14 cellular contexts compared by ENCODE assay signal in the genomic region with DNA sequence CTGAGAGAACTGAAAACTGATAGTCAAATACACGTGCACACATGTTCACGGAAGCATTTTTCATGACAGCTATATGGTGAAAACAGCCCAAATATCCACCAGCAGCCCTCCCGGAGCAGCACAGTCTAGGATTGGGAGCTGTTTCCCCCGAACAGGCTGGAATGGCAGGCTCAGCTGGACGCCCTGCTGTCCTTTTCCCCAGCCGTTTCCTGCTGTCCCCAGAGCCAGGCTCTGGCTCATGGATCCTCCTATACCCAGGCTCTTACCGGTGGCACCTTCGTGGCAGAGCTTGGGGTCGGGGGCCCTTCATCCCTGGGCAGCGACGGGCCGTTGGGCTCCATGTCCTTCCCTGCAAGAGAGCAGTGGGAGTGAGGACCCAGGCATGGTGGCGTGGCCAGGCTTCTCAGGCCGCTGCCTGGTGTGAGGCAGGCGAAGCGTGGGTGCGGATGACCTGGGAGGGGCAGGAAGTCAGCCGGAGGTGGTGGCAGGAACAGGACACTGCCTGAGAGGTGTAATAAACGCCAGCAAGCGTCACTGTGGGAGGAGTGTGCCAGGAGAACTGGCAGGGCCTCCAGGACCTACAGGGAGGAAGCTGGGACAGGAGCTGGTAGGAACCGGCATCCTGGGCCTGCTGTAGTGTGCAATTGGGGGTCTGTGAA. TPM values are rescaled to one million over a fixed set of nuclear protein-coding genes. Genes with fewer than 3 reads are reported as not detected.
DNase-seq lines count a peak whose midpoint lies in the region; ATAC-seq and TF ChIP-seq lines count a peak whose summit lies in the region.
"Had no signal": no experiment of that assay in that cellular context is flagged by ENCODE, and none has a peak within 500 bp of the region (broad histone marks: within the 10 kb centered on the region; RNA-seq: fewer than 3 reads in every experiment).

No MANE protein-coding gene starts in this region.

- no peaks in the 10 kb centered on the region for H3K9me3 ChIP-seq in psoas muscle
- H3K9me3 ChIP-seq: BLaER1 had no signal

- WGBS in psoas muscle, 3 donors, result 76 to 79% (median 78%) methylated on average over 21 of the region's 21 CpGs

- H3K27me3 ChIP-seq in psoas muscle (ENCODE audit: insufficient read depth in 3 of 3, low read length in 2 of 3), result no peaks in the 10 kb centered on the region
- H3K27me3 ChIP-seq: BLaER1 had no signal

- H3K4me3 ChIP-seq in psoas muscle, result no peak overlapping the region
- H3K4me3 ChIP-seq: BLaER1, GM23338, PC-9 had no signal

- DNase-seq in DMS153 treated with DMSO at 0.1 percent for 48 hours (lab: John Stamatoyannopoulos, UW; ENCODE audit: unreplicated experiment), result peak; percentile 61
- DNase-seq in left ventricle myocardium superior, result peak; percentile 59
- DNase-seq in psoas muscle, result peak; percentile 52 to 69
- DNase-seq in NK-92 treated with Interleukin-12 subunit alpha and Interleukin-12 subunit beta, amount 100 ng/mL, for 24 hours (lab: John Stamatoyannopoulos, UW), result no peak
- no peak for DNase-seq in activated naive CD4-positive, alpha-beta T cell (lab: John Stamatoyannopoulos, UW)
- DNase-seq in GM10266 (ENCODE audit: extremely low spot score), result no peak
- DNase-seq: activated T-cell treated with anti-CD3 and anti-CD28 coated beads, Interleukin-2, amount 50 U/mL, for 48 hours; IMR-90; NCI-H2107; PC-9 had no signal

- TF ChIP-seq CTCF in VCaP (conservative IDR thresholded peaks at IDR 0.05), result no peak
- no peak for TF ChIP-seq CTCF in psoas muscle (IDR thresholded peaks at IDR 0.05)
- no peak for TF ChIP-seq CTCF in GM10266 (IDR thresholded peaks at IDR 0.05; ENCODE audit: control insufficient read depth, insufficient read depth, low read depth, missing control alignments)

- peak; percentile 4 for ATAC-seq in left ventricle myocardium superior
- ATAC-seq in psoas muscle, result peak in 3 of 4 donors; percentile 14 to 28 (median 22)
- no peak for ATAC-seq in GM19395 (IDR thresholded peaks at IDR 0.05; ENCODE audit: unreplicated experiment)
- ATAC-seq: GM23338 had no signal

- intact Hi-C loops in left ventricle myocardium superior (cut with micrococcal nuclease) (no loop called here), psoas muscle (cut with DNase I) (no loop called here)

- peaks cover 23% of the 10 kb centered on the region for H3K4me1 ChIP-seq in psoas muscle

- peak overlapping the region; percentile 95 for H3K27ac ChIP-seq in VCaP
- H3K27ac ChIP-seq in psoas muscle, result no peak overlapping the region
- H3K27ac ChIP-seq: BLaER1, PC-9 had no signal

- H3K36me3 ChIP-seq in psoas muscle (ENCODE audit: insufficient read depth in 1 of 2, low read depth in 1 of 2), result peaks cover 0 to 9% of the 10 kb centered on the region in 2 donors

RNA-seq across cellular contexts. Expression of a gene that starts 38.8 kb away (rescaled TPM):
- total RNA-seq in left ventricle myocardium superior (15.9 TPM), psoas muscle (10 to 100 TPM in 2 of 4 donors, 1 to 10 TPM in 2; 6.9 to 12.4 (median 10.3) TPM)
- polyA plus RNA-seq in psoas muscle, result 1 to 10 TPM; 3.4 to 5.0 (median 4.3) TPM

Comparison
In these comparisons a context has a peak if more than half of its experiments do, and no peak if none do; other contexts are left out.
1. DNase-seq: peak in DMS153 treated with DMSO at 0.1 percent for 48 hours (single experiment), left ventricle myocardium superior (single experiment) and psoas muscle (2 of 2); none in NK-92 treated with Interleukin-12 subunit alpha and Interleukin-12 subunit beta, amount 100 ng/mL, for 24 hours (single experiment), activated naive CD4-positive, alpha-beta T cell (0 of 4) and GM10266 (single experiment).